Comparison of ENCODE assay signal across 1 cellular context in genomic region chr12:49892084-49892731, GRCh38.
TF ChIP-seq lines count a peak whose summit lies in the region.

No MANE protein-coding gene starts in this region.

TF ChIP-seq in K562, 482 proteins besides CTCF, POLR2A, EP300 and RAD21 (continued from another document and continues in another):
- TF ChIP-seq MTA3 (IDR thresholded peaks at IDR 0.05; ENCODE audit: borderline replicate concordance) (0 out of 2 replicates have a peak, but pooled peaks have one; percentile 16), FOSL1 (tag; conservative IDR thresholded peaks at IDR 0.05) (0 out of 2 replicates have a peak, but pooled peaks have one; percentile 18), TSHZ1 (CRISPR knock-in tag; IDR thresholded peaks at IDR 0.05) (no peak), ELF4 (CRISPR knock-in tag; IDR thresholded peaks at IDR 0.05) (no peak), STAT5A (IDR thresholded peaks at IDR 0.05; ENCODE audit: borderline replicate concordance, low read length) (peak; percentile 42; the same call in 1 of the 2 replicates), ZBTB49 (CRISPR knock-in tag; IDR thresholded peaks at IDR 0.05; ENCODE audit: borderline replicate concordance) (no peak), SMARCA4 (IDR thresholded peaks at IDR 0.05) (peak; percentile 69; the same call in 1 of the 2 replicates), SOX6 (IDR thresholded peaks at IDR 0.05) (peak; percentile 88), CXXC5 (CRISPR knock-in tag; IDR thresholded peaks at IDR 0.05) (no peak), USF2 (CRISPR knock-in tag; IDR thresholded peaks at IDR 0.05) (no peak; the same call in 1 of the 2 replicates), MBD2 (IDR thresholded peaks at IDR 0.05; ENCODE audit: borderline replicate concordance, low read depth) (no peak), NCOR1 (IDR thresholded peaks at IDR 0.05) (peak; percentile 29; the same call in 1 of the 2 replicates), TFAP4 (CRISPR knock-in tag; IDR thresholded peaks at IDR 0.05; ENCODE audit: borderline replicate concordance) (peak; percentile 55; the same call in 1 of the 2 replicates), SMARCC2 (IDR thresholded peaks at IDR 0.05; ENCODE audit: low read depth) (no peak), SMARCE1 (IDR thresholded peaks at IDR 0.05) (peak; percentile 69; the same call in 1 of the 2 replicates), L3MBTL2 (IDR thresholded peaks at IDR 0.05) (no peak), VEZF1 (CRISPR knock-in tag; IDR thresholded peaks at IDR 0.05) (peak; percentile 53; the same call in 1 of the 2 replicates), HDAC1 (IDR thresholded peaks at IDR 0.05) (peak in 1 of 2 experiments; percentile 28; a peak in 1 of 4 replicates), ZNF76 (CRISPR knock-in tag; IDR thresholded peaks at IDR 0.05; ENCODE audit: borderline replicate concordance) (no peak), TCF3 (CRISPR knock-in tag; IDR thresholded peaks at IDR 0.05) (peak; percentile 77), HDAC2 (IDR thresholded peaks at IDR 0.05) (no peak), DPF2 (IDR thresholded peaks at IDR 0.05) (peak; percentile 72; the same call in 1 of the 2 replicates), ZNF263 (CRISPR knock-in tag; IDR thresholded peaks at IDR 0.05; ENCODE audit: borderline replicate concordance) (peak; percentile 82), CBFA2T3 (IDR thresholded peaks at IDR 0.05) (peak; percentile 86), CBFA2T2 (conservative IDR thresholded peaks at IDR 0.05) (peak; percentile 79), NR2C2 (CRISPR knock-in tag; IDR thresholded peaks at IDR 0.05) (no peak), NR2C2 (tag; IDR thresholded peaks at IDR 0.05) (no peak), ZNF239 (CRISPR knock-in tag; IDR thresholded peaks at IDR 0.05) (peak; percentile 73; the same call in 1 of the 2 replicates), TAF15 (IDR thresholded peaks at IDR 0.05; ENCODE audit: low read depth, low read length) (no peak), MITF (IDR thresholded peaks at IDR 0.05) (peak; percentile 52; the same call in 1 of the 2 replicates), ZNF174 (CRISPR knock-in tag; IDR thresholded peaks at IDR 0.05) (no peak), CTBP1 (IDR thresholded peaks at IDR 0.05; ENCODE audit: borderline replicate concordance) (peak; percentile 91), ZMIZ1 (IDR thresholded peaks at IDR 0.05; ENCODE audit: low read depth in 2 of 2, low read length in 2 of 2) (peak in 1 of 2 experiments; percentile 21; a peak in 1 of 4 replicates), SRSF3 (IDR thresholded peaks at IDR 0.05; ENCODE audit: insufficient read depth, low read length) (no peak), PKNOX1 (IDR thresholded peaks at IDR 0.05) (peak; percentile 73), RCOR1 (IDR thresholded peaks at IDR 0.05; ENCODE audit: borderline replicate concordance in 1 of 2, low read depth in 2 of 2, low read length in 2 of 2) (peak in 1 of 2 experiments; percentile 67; a peak in 2 of 4 replicates), TAL1 (IDR thresholded peaks at IDR 0.05) (peak; percentile 83), AFF4 (CRISPR knock-in tag; IDR thresholded peaks at IDR 0.05) (no peak), HMBOX1 (IDR thresholded peaks at IDR 0.05) (no peak), PML (IDR thresholded peaks at IDR 0.05; ENCODE audit: low read length) (0 out of 2 replicates have a peak, but pooled peaks have one; percentile 25), TOE1 (IDR thresholded peaks at IDR 0.05; ENCODE audit: borderline replicate concordance) (no peak), TOE1 (CRISPR knock-in tag; IDR thresholded peaks at IDR 0.05; ENCODE audit: borderline replicate concordance, low read depth) (no peak), ARID1B (IDR thresholded peaks at IDR 0.05) (peak; percentile 89), MTA2 (IDR thresholded peaks at IDR 0.05; ENCODE audit: low read depth) (peak; percentile 80)
